Comparison of ENCODE assay signal across 11 cellular contexts in genomic region chr5:6731465-6732237, GRCh38. TPM values are rescaled to one million over a fixed set of nuclear protein-coding genes. Genes with fewer than 3 reads are reported as not detected.
A peak's percentile ranks its signal among the peaks of the same experiment; 100 is the strongest.
DNase-seq lines count a peak whose midpoint lies in the region; ATAC-seq and TF ChIP-seq lines count a peak whose summit lies in the region.
"Had no signal": no experiment of that assay in that cellular context is flagged by ENCODE, and none has a peak within 500 bp of the region (broad histone marks: within the 10 kb centered on the region; RNA-seq: fewer than 3 reads in every experiment).

No MANE protein-coding gene starts in this region.

- CTCF ChIA-PET in IMR-90 (lab: Yijun Ruan, JAX), result no interaction called here

- peak overlapping the region; percentile 55; the same call in 1 of the 2 replicates for H3K4me2 ChIP-seq in IMR-90 (ENCODE audit: low read depth, low read length)

- no peak for TF ChIP-seq POLR2A in IMR-90 (IDR thresholded peaks at IDR 0.05; ENCODE audit: low read depth, low read length)

- H3K27me3 Mint-ChIP-seq in immature natural killer cell (ENCODE audit: low read depth in 3 of 3), result peaks cover 0 to 3% (median 2%) of the 10 kb centered on the region in 3 donors
- H3K27me3 Mint-ChIP-seq: memory B cell had no signal

- intact Hi-C loops in IMR-90 (cut with micrococcal nuclease) (loop anchor here (1.0 to 5.0 kb wide), 3 partner anchors 10 to 99 kb away; partner anchors contain the start of genes NSUN2, SRD5A1 and TENT4A), mucosa of descending colon (cut with DNase I, micrococcal nuclease) (no loop called here)

- H2AK9ac ChIP-seq in IMR-90 (replicated peaks; ENCODE audit: low read depth, low read length, poor library complexity), result peak overlapping the region; percentile 49

- POLR2A ChIA-PET in IMR-90 (lab: Charles Lee; ENCODE audit: unreplicated experiment), result interaction anchor here (0.7 kb wide), 1 partner anchor 10 kb away, joined by 3 read pairs; no protein-coding TSS in a partner anchor

- peaks cover 52% of the 10 kb centered on the region for H4K20me1 ChIP-seq in IMR-90 (ENCODE audit: insufficient read depth, low read length)

- H2BK20ac ChIP-seq in IMR-90 (ENCODE audit: low read depth, low read length), result peak overlapping the region; percentile 59

- peak overlapping the region; percentile 92 for H3K27ac ChIP-seq in ACC112 (ENCODE audit: low read depth, low read length)
- peak overlapping the region; percentile 68 for H3K27ac ChIP-seq in IMR-90 (ENCODE audit: insufficient read depth, low read length)
- H3K27ac ChIP-seq in caudate nucleus (ENCODE audit: low read depth, low read length), result peak overlapping the region; percentile 12

- ATAC-seq in IMR-90 (ENCODE audit: low read depth) (no peak), mucosa of descending colon (peak; percentile 9)

- peaks cover 88% of the 10 kb centered on the region for H3K79me2 ChIP-seq in ACC112 (ENCODE audit: control insufficient read depth, insufficient read depth, low read length, unreplicated experiment)

- H4K5ac ChIP-seq in IMR-90 (ENCODE audit: low read depth, low read length), result peak overlapping the region; percentile 6

- H3K36me3 ChIP-seq in ACC112 (ENCODE audit: insufficient read depth, low read length) (no peaks in the 10 kb centered on the region), IMR-90 (ENCODE audit: control insufficient read depth, insufficient read depth, low read length) (no peaks in the 10 kb centered on the region; the same call in 1 of the 2 replicates), mucosa of descending colon (ENCODE audit: low read depth) (no peaks in the 10 kb centered on the region)

- H3K4me3 Mint-ChIP-seq in immature natural killer cell, result no peak overlapping the region
- H3K4me3 Mint-ChIP-seq: memory B cell had no signal

- no peaks in the 10 kb centered on the region for H3K9me3 Mint-ChIP-seq in immature natural killer cell
- H3K9me3 Mint-ChIP-seq: memory B cell had no signal

- in situ Hi-C loops in IMR-90 (cut with MboI; ENCODE audit: low sequenced_read_pairs), result loop anchor here (25.0 kb wide), 1 partner anchor 1244 kb away; no protein-coding TSS in a partner anchor

- H3K9ac ChIP-seq in IMR-90 (ENCODE audit: low read depth, low read length), result no peak overlapping the region

- peak overlapping the region; percentile 88 for H3K4ac ChIP-seq in IMR-90 (ENCODE audit: low read depth, low read length)

- BruUV-seq in IMR-90 (replicated peaks; lab: Mats Ljungman, UMichigan), result no TSS peak

- H3K14ac ChIP-seq in IMR-90 (replicated peaks; ENCODE audit: low read depth, low read length), result peak overlapping the region; percentile 75

- peak overlapping the region; percentile 54 for H3K4me3 ChIP-seq in ACC112 (ENCODE audit: low read depth, low read length)
- H3K4me3 ChIP-seq in IMR-90 (ENCODE audit: insufficient read depth, low read depth, low read length), result no peak overlapping the region
- H3K4me3 ChIP-seq in mucosa of descending colon, result no peak overlapping the region
- H3K4me3 ChIP-seq: testis had no signal

- dilution Hi-C loops in IMR-90 (cut with HindIII; ENCODE audit: low sequenced_read_pairs, unreplicated experiment), result no loop called here

- DNase-seq in IMR-90 (peak; percentile 41), caudate nucleus (lab: John Stamatoyannopoulos, UW) (no peak), mucosa of descending colon (no peak), 8988T (no peak), HPDE6-E6E7 (ENCODE audit: extremely low spot score) (no peak), medulla oblongata (ENCODE audit: extremely low spot score) (no peak), immature natural killer cell (no peak)
- DNase-seq: activated naive CD4-positive, alpha-beta T cell; testis had no signal

- no peak overlapping the region for H3K27ac Mint-ChIP-seq in immature natural killer cell
- H3K27ac Mint-ChIP-seq: memory B cell had no signal

- H3K18ac ChIP-seq in IMR-90 (ENCODE audit: low read depth, low read length), result peak overlapping the region; percentile 11

- peak overlapping the region; percentile 70 for H4K91ac ChIP-seq in IMR-90 (ENCODE audit: insufficient read depth, low read depth, low read length)

- H2AK5ac ChIP-seq in IMR-90 (ENCODE audit: low read depth, low read length), result peak overlapping the region; percentile 66

- peaks cover 55 to 90% of the 10 kb centered on the region in 2 donors for H3K4me1 Mint-ChIP-seq in immature natural killer cell

- peak overlapping the region; percentile 50; the same call in 1 of the 3 replicates for H2BK15ac ChIP-seq in IMR-90 (ENCODE audit: low read depth, low read length)

- H2AFZ ChIP-seq in ACC112 (ENCODE audit: low read length, unreplicated experiment), result no peak overlapping the region
- no peak overlapping the region for H2AFZ ChIP-seq in IMR-90 (replicated peaks; ENCODE audit: low read length, poor library complexity)

- peak overlapping the region; percentile 85 for H3K23ac ChIP-seq in IMR-90 (ENCODE audit: low read depth, low read length)

- H2BK120ac ChIP-seq in IMR-90 (ENCODE audit: low read depth, low read length), result peak overlapping the region; percentile 86

- H3K56ac ChIP-seq in IMR-90 (ENCODE audit: extremely low read depth, insufficient read depth, low read length), result peak overlapping the region; percentile 16; the same call in 1 of the 2 replicates

- H3K9me1 ChIP-seq in IMR-90 (ENCODE audit: insufficient read depth, low read length), result peaks cover 45% of the 10 kb centered on the region

- TF ChIP-seq RAD21 in IMR-90 (IDR thresholded peaks at IDR 0.05; ENCODE audit: low read length), result no peak

- H3K79me1 ChIP-seq in IMR-90 (ENCODE audit: low read depth in 1 of 2, low read length in 2 of 2), result peaks cover 17 to 61% of the 10 kb centered on the region in 2 experiments

- H3K4me1 ChIP-seq in ACC112 (ENCODE audit: control insufficient read depth, insufficient read depth, low read length, unreplicated experiment), result peaks cover 59% of the 10 kb centered on the region
- H3K4me1 ChIP-seq in IMR-90 (ENCODE audit: control insufficient read depth, insufficient read depth, low read length), result peaks cover 55% of the 10 kb centered on the region
- H3K4me1 ChIP-seq in mucosa of descending colon (ENCODE audit: low read depth), result peaks cover 23% of the 10 kb centered on the region

- peaks cover 0 to 3% (median 0%) of the 10 kb centered on the region in 3 donors for H3K36me3 Mint-ChIP-seq in immature natural killer cell

- no peak for TF ChIP-seq CTCF in IMR-90 (conservative IDR thresholded peaks at IDR 0.05; ENCODE audit: low read depth, low read length)
- TF ChIP-seq CTCF in mucosa of descending colon (IDR thresholded peaks at IDR 0.05), result no peak

- peak overlapping the region; percentile 95 for H2BK5ac ChIP-seq in IMR-90 (ENCODE audit: low read depth, low read length, poor library complexity, severe bottlenecking)

- no CpG with 5 or more reads among the region's 7 CpGs for WGBS in IMR-90 (ENCODE audit: extremely low coverage in 2 of 2, insufficient read length in 1 of 2), 2 experiments

- H4K8ac ChIP-seq in IMR-90 (ENCODE audit: low read depth in 2 of 2, low read length in 2 of 2), result peak overlapping the region; percentile 69 to 84; a peak in 3 of 4 replicates

- H3K9me3 ChIP-seq in IMR-90 (ENCODE audit: control insufficient read depth, insufficient read depth, low read length) (no peaks in the 10 kb centered on the region), mucosa of descending colon (no peaks in the 10 kb centered on the region)
- H3K9me3 ChIP-seq: testis had no signal

- H3K27me3 ChIP-seq in ACC112 (ENCODE audit: insufficient read depth, low read length) (no peaks in the 10 kb centered on the region), IMR-90 (ENCODE audit: control insufficient read depth, insufficient read depth, low read length) (no peaks in the 10 kb centered on the region)
- H3K27me3 ChIP-seq: testis had no signal

TF ChIP-seq in IMR-90, 13 proteins besides CTCF, POLR2A, EP300 and RAD21:
- no peak for TF ChIP-seq RFX5 (IDR thresholded peaks at IDR 0.05; ENCODE audit: low read depth, low read length)
- no peak for TF ChIP-seq FOS (IDR thresholded peaks at IDR 0.05; ENCODE audit: low read depth, low read length)
- no peak for TF ChIP-seq RCOR1 (IDR thresholded peaks at IDR 0.05; ENCODE audit: insufficient replicate concordance, low read length)
- no peak for TF ChIP-seq MAZ (IDR thresholded peaks at IDR 0.05; ENCODE audit: borderline replicate concordance, low read depth, low read length)
- TF ChIP-seq CEBPB (IDR thresholded peaks at IDR 0.05; ENCODE audit: low read depth, low read length), result no peak
- no peak for TF ChIP-seq CHD1 (IDR thresholded peaks at IDR 0.05; ENCODE audit: low read depth, low read length)
- no peak for TF ChIP-seq USF2 (IDR thresholded peaks at IDR 0.05; ENCODE audit: low read depth, low read length)
- TF ChIP-seq MXI1 (IDR thresholded peaks at IDR 0.05; ENCODE audit: borderline replicate concordance, low read depth, low read length), result no peak
- TF ChIP-seq BHLHE40 (IDR thresholded peaks at IDR 0.05; ENCODE audit: low read depth, low read length), result no peak

RNA-seq across cellular contexts. Expression of gene TENT4A, which starts 18.4 kb away (rescaled TPM):
- total RNA-seq in IMR-90 (2012; rRNA removed) (5.9 and 8.6 TPM in 2 replicates), mucosa of descending colon (10 to 100 TPM; 16.0 to 26.2 (median 16.3) TPM)
- polyA plus RNA-seq in IMR-90 (2012; rRNA removed) (17.2 and 19.8 TPM in 2 replicates), immature natural killer cell (1 to 10 TPM in 1 of 3 donors, under 1 TPM in 2; 0.05 to 1.6 (median 0.84) TPM)
- 5.2 and 10.0 TPM in 2 replicates for polyA plus RNA-seq in IMR-90 (2012; cell fraction: cytosol; rRNA removed)
- polyA plus RNA-seq in IMR-90 (2012; cell fraction: nucleus; rRNA removed; ENCODE audit: low replicate concordance), result 74.3 and 80.4 TPM in 2 replicates

Comparison
In these comparisons a context has a peak if more than half of its experiments do, and no peak if none do; other contexts are left out.
1. H3K27ac ChIP-seq: peak in every context shown above with its lines; median percentile 92 in ACC112; 68 in IMR-90; 12 in caudate nucleus.